In the genomic region with DNA sequence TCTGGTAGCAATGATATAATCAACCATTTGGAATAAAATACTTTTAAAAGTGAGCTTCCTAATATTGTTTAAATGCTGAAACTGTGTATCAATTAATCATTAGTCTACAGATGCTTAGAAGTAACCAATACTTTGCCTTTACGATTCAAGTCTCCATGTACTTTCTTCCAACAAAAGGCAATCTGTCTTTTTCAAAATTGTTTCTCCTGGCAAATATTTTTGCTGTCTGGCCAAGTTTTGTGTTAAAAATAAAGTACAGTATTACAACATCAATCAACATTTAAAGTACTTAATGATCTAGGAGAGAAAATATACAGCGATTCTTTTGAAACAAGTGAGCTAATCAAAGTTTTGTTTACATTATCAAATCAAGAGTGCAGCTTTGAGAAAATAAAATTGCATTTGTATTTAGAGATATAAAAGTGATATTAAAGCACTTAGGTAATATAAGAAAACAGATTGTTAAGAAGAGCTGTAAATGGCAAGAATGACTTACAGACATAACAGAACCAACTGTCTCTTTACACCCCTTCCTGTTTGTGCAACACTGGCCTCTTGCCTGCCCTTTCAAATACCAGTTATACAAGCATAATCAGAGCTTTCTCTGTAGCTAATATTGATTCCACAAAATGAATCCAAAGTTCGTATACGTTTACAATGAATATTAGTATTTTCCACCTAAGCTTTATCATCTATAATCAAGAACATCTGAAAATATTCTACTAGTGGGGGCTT, we compare ENCODE assay signal across 14 cellular contexts. TPM values are rescaled to one million over a fixed set of nuclear protein-coding genes. Genes with fewer than 3 reads are reported as not detected.
A peak's percentile ranks its signal among the peaks of the same experiment; 100 is the strongest.
DNase-seq lines count a peak whose midpoint lies in the region; ATAC-seq and TF ChIP-seq lines count a peak whose summit lies in the region.
"Had no signal": no experiment of that assay in that cellular context is flagged by ENCODE, and none has a peak within 500 bp of the region (broad histone marks: within the 10 kb centered on the region; RNA-seq: fewer than 3 reads in every experiment).

No MANE protein-coding gene starts in this region.

- no peak overlapping the region for H3K4me3 Mint-ChIP-seq in progenitor cell of endocrine pancreas (ENCODE audit: low read depth)
- no peak overlapping the region for H3K4me3 Mint-ChIP-seq in endodermal cell
- H3K4me3 Mint-ChIP-seq: activated CD8-positive, alpha-beta T cell treated with anti-CD3 and anti-CD28 coated beads for 36 hours had no signal

- no peaks in the 10 kb centered on the region for H3K27me3 ChIP-seq in endodermal cell (ENCODE audit: control insufficient read depth, insufficient read depth, low read length, poor library complexity, severe bottlenecking)

- no peak for ATAC-seq in GM19324 (IDR thresholded peaks at IDR 0.05; ENCODE audit: low FRiP score, unreplicated experiment)
- ATAC-seq: activated CD8-positive, alpha-beta T cell treated with anti-CD3 and anti-CD28 coated beads for 36 hours had no signal

- H3K27ac ChIP-seq in coronary artery (peak overlapping the region; percentile 52 to 53), endodermal cell (ENCODE audit: low read depth, low read length) (no peak overlapping the region)
- H3K27ac ChIP-seq: SK-N-MC had no signal

- H3K27ac Mint-ChIP-seq in progenitor cell of endocrine pancreas: no peak overlapping the region
- H3K27ac Mint-ChIP-seq in endodermal cell: no peak overlapping the region
- H3K27ac Mint-ChIP-seq: activated CD8-positive, alpha-beta T cell treated with anti-CD3 and anti-CD28 coated beads for 36 hours had no signal

- peak; percentile 52 to 77 for DNase-seq in AML-193 (lab: John Stamatoyannopoulos, UW)
- DNase-seq in NB4 (ENCODE audit: low read depth): peak; percentile 39
- no peak for DNase-seq in coronary artery (ENCODE audit: low spot score)
- DNase-seq in lung microvascular endothelial cell (ENCODE audit: low read depth in 2 of 2): peak; percentile 39 to 59
- DNase-seq in progenitor cell of endocrine pancreas (ENCODE audit: low spot score, unreplicated experiment): no peak
- DNase-seq in endodermal cell: no peak
- DNase-seq in OCI-M1 (lab: John Stamatoyannopoulos, UW): no peak
- DNase-seq: activated CD8-positive, alpha-beta T cell treated with anti-CD3 and anti-CD28 coated beads for 36 hours; COR-L47; GF-D8; NCI-H1105 treated with DMSO at 0.1 percent for 48 hours; stimulated activated CD4-positive, alpha-beta T cell treated with anti-CD3 and anti-CD28 coated beads, Interleukin-4, amount 100 ng/mL, for 1 hour had no signal

- H3K27me3 Mint-ChIP-seq in progenitor cell of endocrine pancreas (no peaks in the 10 kb centered on the region), endodermal cell (ENCODE audit: insufficient read depth) (no peaks in the 10 kb centered on the region)
- H3K27me3 Mint-ChIP-seq: activated CD8-positive, alpha-beta T cell treated with anti-CD3 and anti-CD28 coated beads for 36 hours had no signal

- H3K9me3 Mint-ChIP-seq in progenitor cell of endocrine pancreas (ENCODE audit: low read depth): no peaks in the 10 kb centered on the region
- H3K9me3 Mint-ChIP-seq in endodermal cell: no peaks in the 10 kb centered on the region
- H3K9me3 Mint-ChIP-seq: activated CD8-positive, alpha-beta T cell treated with anti-CD3 and anti-CD28 coated beads for 36 hours had no signal

- H3K36me3 Mint-ChIP-seq in progenitor cell of endocrine pancreas (ENCODE audit: insufficient read depth): peaks cover 34% of the 10 kb centered on the region
- H3K36me3 Mint-ChIP-seq in endodermal cell (ENCODE audit: low read depth): peaks cover 49% of the 10 kb centered on the region

- H3K4me1 Mint-ChIP-seq in progenitor cell of endocrine pancreas (ENCODE audit: low read depth) (no peaks in the 10 kb centered on the region), endodermal cell (no peaks in the 10 kb centered on the region)

- H3K4me3 ChIP-seq in NB4 (ENCODE audit: low read depth, low read length) (no peak overlapping the region), coronary artery (no peak overlapping the region), endodermal cell (ENCODE audit: low read length) (no peak overlapping the region)
- H3K4me3 ChIP-seq: SK-N-MC had no signal

- no peaks in the 10 kb centered on the region for H3K9me3 ChIP-seq in endodermal cell (ENCODE audit: control insufficient read depth, low read length)

- WGBS in endodermal cell (ENCODE audit: insufficient coverage in 1 of 2, insufficient read length in 1 of 2), 2 experiments: 94 to 100% methylated on average over 1 to 4 of the region's 4 CpGs

- H3K4me1 ChIP-seq in endodermal cell (ENCODE audit: control insufficient read depth, insufficient read depth, low read length): no peaks in the 10 kb centered on the region

- H3K36me3 ChIP-seq in endodermal cell (ENCODE audit: control insufficient read depth, insufficient read depth, low read length): peaks cover 55% of the 10 kb centered on the region

- no peak for TF ChIP-seq CTCF in NB4 (IDR thresholded peaks at IDR 0.05; ENCODE audit: low read depth, low read length)
- TF ChIP-seq CTCF in coronary artery (IDR thresholded peaks at IDR 0.05): no peak
- TF ChIP-seq CTCF in progenitor cell of endocrine pancreas (IDR thresholded peaks at IDR 0.05; ENCODE audit: unreplicated experiment): no peak
- TF ChIP-seq CTCF in endodermal cell (conservative IDR thresholded peaks at IDR 0.05): no peak

- TF ChIP-seq POLR2A in NB4 (IDR thresholded peaks at IDR 0.05; ENCODE audit: extremely low read depth, insufficient read length): no peak

- H3K9ac ChIP-seq in endodermal cell (ENCODE audit: extremely low read depth, low read length, poor library complexity, severe bottlenecking): no peak overlapping the region

RNA-seq across cellular contexts. Expression of a gene that starts 38.2 kb away (rescaled TPM):
- 0.87 and 1.8 TPM in 2 replicates for total RNA-seq in lung microvascular endothelial cell
- 6.4 and 6.9 TPM in 2 replicates for total RNA-seq in progenitor cell of endocrine pancreas
- total RNA-seq in endodermal cell: 1 to 10 TPM; 4.0 to 4.8 TPM
- polyA plus RNA-seq in endodermal cell (2013, experiment 1 of 2): 4.0 TPM
- polyA plus RNA-seq in endodermal cell (2013, experiment 2 of 2): 3.8 TPM

RNA-seq across cellular contexts. Expression of a gene that starts 54.2 kb away (rescaled TPM):
- total RNA-seq in lung microvascular endothelial cell (12.9 and 23.8 TPM in 2 replicates), progenitor cell of endocrine pancreas (58.6 and 60.9 TPM in 2 replicates), endodermal cell (10 to 100 TPM; 39.0 to 40.8 TPM)
- 16.8 TPM for polyA plus RNA-seq in endodermal cell (2013, experiment 1 of 2)
- polyA plus RNA-seq in endodermal cell (2013, experiment 2 of 2): 20.9 TPM

Comparison
In these comparisons a context has a peak if more than half of its experiments do, and no peak if none do; other contexts are left out.
1. DNase-seq: peak in AML-193 (2 of 2), NB4 (single experiment) and lung microvascular endothelial cell (2 of 2); none in coronary artery (single experiment), progenitor cell of endocrine pancreas (single experiment), endodermal cell (single experiment) and OCI-M1 (single experiment).